8 cellular contexts compared by ENCODE assay signal in genomic region chr5:61327761-61328753, GRCh38. TPM values are rescaled to one million over a fixed set of nuclear protein-coding genes. Genes with fewer than 3 reads are reported as not detected.
DNase-seq lines count a peak whose midpoint lies in the region; ATAC-seq and TF ChIP-seq lines count a peak whose summit lies in the region.

No MANE protein-coding gene starts in this region.

- H3K79me2 ChIP-seq in neural progenitor cell (ENCODE audit: low read depth) = peaks cover 4% of the 10 kb centered on the region

- H4K20me1 ChIP-seq in neural progenitor cell (ENCODE audit: low read depth) = peaks cover 28% of the 10 kb centered on the region

- H3K27ac Mint-ChIP-seq in activated naive CD8-positive, alpha-beta T cell treated with anti-CD3 and anti-CD28 coated beads for 36 hours = no peak overlapping the region
- no peak overlapping the region for H3K27ac Mint-ChIP-seq in neural progenitor cell

- peaks cover 31% of the 10 kb centered on the region for H3K4me1 Mint-ChIP-seq in activated naive CD8-positive, alpha-beta T cell treated with anti-CD3 and anti-CD28 coated beads for 36 hours
- peaks cover 29% of the 10 kb centered on the region for H3K4me1 Mint-ChIP-seq in neural progenitor cell

- H3K4me2 ChIP-seq in neural progenitor cell = peak overlapping the region; percentile 74

- peaks cover 46% of the 10 kb centered on the region for H3K27me3 Mint-ChIP-seq in activated naive CD8-positive, alpha-beta T cell treated with anti-CD3 and anti-CD28 coated beads for 36 hours
- H3K27me3 Mint-ChIP-seq in neural progenitor cell (ENCODE audit: insufficient read depth, low read depth) = peaks cover 9% of the 10 kb centered on the region

- no peak overlapping the region for H3K27ac ChIP-seq in neural progenitor cell

- no peak overlapping the region for H3K4me3 Mint-ChIP-seq in activated naive CD8-positive, alpha-beta T cell treated with anti-CD3 and anti-CD28 coated beads for 36 hours
- peak overlapping the region; percentile 98 for H3K4me3 Mint-ChIP-seq in neural progenitor cell

- peaks cover 22% of the 10 kb centered on the region for H3K4me1 ChIP-seq in neural progenitor cell

- H3F3A ChIP-seq in neural progenitor cell (ENCODE audit: low read depth) = peaks cover 34% of the 10 kb centered on the region

- H3K9me3 Mint-ChIP-seq in activated naive CD8-positive, alpha-beta T cell treated with anti-CD3 and anti-CD28 coated beads for 36 hours = no peaks in the 10 kb centered on the region
- peaks cover 2% of the 10 kb centered on the region for H3K9me3 Mint-ChIP-seq in neural progenitor cell

- TF ChIP-seq CTCF in neural progenitor cell (IDR thresholded peaks at IDR 0.05) = peak; percentile 33

- no peaks in the 10 kb centered on the region for H3K9me3 ChIP-seq in neural progenitor cell (ENCODE audit: low read depth)

- no peak overlapping the region for H3K9ac ChIP-seq in neural progenitor cell

- no peaks in the 10 kb centered on the region for H3K36me3 ChIP-seq in neural progenitor cell

- H3K27me3 ChIP-seq in neural progenitor cell = peaks cover 40% of the 10 kb centered on the region

- no peak overlapping the region for H2AFZ ChIP-seq in neural progenitor cell (replicated peaks)

- peak; percentile 13 for DNase-seq in stimulated activated CD4-positive, alpha-beta T cell treated with anti-CD3 and anti-CD28 coated beads, Interleukin-4, amount 100 ng/mL, for 24 hours
- DNase-seq in stimulated activated CD4-positive, alpha-beta T cell treated with anti-CD3 and anti-CD28 coated beads, Interleukin-2, amount 100 ng/mL, for 24 hours = no peak
- peak; percentile 22 for DNase-seq in activated naive CD8-positive, alpha-beta T cell treated with anti-CD3 and anti-CD28 coated beads for 36 hours
- DNase-seq in neural progenitor cell (ENCODE audit: low spot score) (no peak), medulla oblongata (ENCODE audit: extremely low spot score) (no peak)
- DNase-seq in effector CD8-positive, alpha-beta T cell (lab: John Stamatoyannopoulos, UW) = no peak

- ATAC-seq in HG03469 (IDR thresholded peaks at IDR 0.05; ENCODE audit: unreplicated experiment) (peak; percentile 45), GM19324 (IDR thresholded peaks at IDR 0.05; ENCODE audit: low FRiP score, unreplicated experiment) (no peak)

- peaks cover 3% of the 10 kb centered on the region for H3K36me3 Mint-ChIP-seq in activated naive CD8-positive, alpha-beta T cell treated with anti-CD3 and anti-CD28 coated beads for 36 hours
- peaks cover 2% of the 10 kb centered on the region for H3K36me3 Mint-ChIP-seq in neural progenitor cell

- H3K4me3 ChIP-seq in neural progenitor cell = no peak overlapping the region

RNA-seq across cellular contexts. Expression of gene ZSWIM6, which starts 4.0 kb away (rescaled TPM):
- total RNA-seq in activated naive CD8-positive, alpha-beta T cell treated with anti-CD3 and anti-CD28 coated beads for 36 hours = 1 to 10 TPM; 3.0 to 3.2 TPM
- 25.3 and 32.2 TPM in 2 replicates for total RNA-seq in neural progenitor cell (ENCODE audit: low replicate concordance)

Comparison
In these comparisons a context has a peak if more than half of its experiments do, and no peak if none do; other contexts are left out.
1. DNase-seq: peak in stimulated activated CD4-positive, alpha-beta T cell treated with anti-CD3 and anti-CD28 coated beads, Interleukin-4, amount 100 ng/mL, for 24 hours (single experiment) and activated naive CD8-positive, alpha-beta T cell treated with anti-CD3 and anti-CD28 coated beads for 36 hours (single experiment); none in stimulated activated CD4-positive, alpha-beta T cell treated with anti-CD3 and anti-CD28 coated beads, Interleukin-2, amount 100 ng/mL, for 24 hours (0 of 2), neural progenitor cell (single experiment), effector CD8-positive, alpha-beta T cell (single experiment) and medulla oblongata (single experiment).